Comparison of ENCODE assay signal across 8 cellular contexts in genomic region chr1:92298573-92299476, GRCh38. TPM values are rescaled to one million over a fixed set of nuclear protein-coding genes. Genes with fewer than 3 reads are reported as not detected.
DNase-seq lines count a peak whose midpoint lies in the region; ATAC-seq and TF ChIP-seq lines count a peak whose summit lies in the region.

GLMN (minus strand) TSS chr1:92298987; CDS start chr1:92297999, 988 bp downstream.
RPAP2 (plus strand) TSS chr1:92299059; CDS start chr1:92299074, 15 bp downstream.

- TF ChIP-seq CTCF in GM13976 (IDR thresholded peaks at IDR 0.05; ENCODE audit: borderline replicate concordance, control extremely low read depth, extremely low read depth, insufficient read depth, missing control alignments) (no peak), uterus (IDR thresholded peaks at IDR 0.05) (peak in 2 of 4 experiments; percentile 5 to 8)

- H3K9me3 ChIP-seq in uterus, result no peaks in the 10 kb centered on the region

- peak within 1 kb of the TSS; percentile 80 to 83 for H3K4me3 ChIP-seq in uterus

- TF ChIP-seq POLR2A in uterus (IDR thresholded peaks at IDR 0.05), result peak; percentile 77 to 86

- DNase-seq in GM13976 (ENCODE audit: low spot score), result peak; percentile 92
- DNase-seq in NCI-H128 (lab: John Stamatoyannopoulos, UW; ENCODE audit: unreplicated experiment), result peak; percentile 73
- peak; percentile 63 for DNase-seq in amniotic stem cell (lab: John Stamatoyannopoulos, UW)
- DNase-seq in left ventricle myocardium superior, result peak; percentile 90
- peak; percentile 56 for DNase-seq in pulmonary artery endothelial cell (ENCODE audit: low read depth, low spot score)
- DNase-seq in uterus, result peak; percentile 70 to 79

- in situ Hi-C loops in GM13976 (cut with MboI; ENCODE audit: low sequenced_read_pairs, unreplicated experiment), result loop anchor here (25.0 kb wide), 1 partner anchor 787 kb away; the partner anchor contains the start of gene CDC7

- H3K36me3 ChIP-seq in uterus, result no peaks in the 10 kb centered on the region

- peak within 1 kb of the TSS; percentile 92 to 94 for H3K27ac ChIP-seq in uterus

- intact Hi-C loops in T-helper 1 cell treated with Interleukin-12 subunit alpha and Interleukin-12 subunit beta and Interleukin-4 antibody, amounts not matched to agents 30 ng/mL and 1 ng/mL, for 36 hours (cut with micrococcal nuclease), result loop anchor here (1.0 to 10.0 kb wide), 14 partner anchors 17 to 1281 kb away; partner anchors contain the start of genes BTBD8, CDC7, RPL5 and TGFBR3
- intact Hi-C loops in left ventricle myocardium superior (cut with micrococcal nuclease), result no loop called here
- intact Hi-C loops in uterus (cut with DNase I; ENCODE audit: low total_unique reads), result no loop called here

- H3K27me3 ChIP-seq in uterus, result no peaks in the 10 kb centered on the region

- H3K4me1 ChIP-seq in uterus, result no peaks in the 10 kb centered on the region

- ATAC-seq in HG02763 (IDR thresholded peaks at IDR 0.05; ENCODE audit: unreplicated experiment) (peak; percentile 98), left ventricle myocardium superior (peak; percentile 100)

RNA-seq across cellular contexts. Expression of gene GLMN, which starts in this region (rescaled TPM):
- total RNA-seq in T-helper 1 cell treated with Interleukin-12 subunit alpha and Interleukin-12 subunit beta and Interleukin-4 antibody, amounts not matched to agents 30 ng/mL and 1 ng/mL, for 36 hours, result 26.3 and 28.9 TPM in 2 replicates
- total RNA-seq in left ventricle myocardium superior (6.3 TPM), pulmonary artery endothelial cell (8.4 and 10.1 TPM in 2 replicates), uterus (10 to 100 TPM in 3 of 4 donors, 1 to 10 TPM in 1; 2.0 to 24.6 (median 13.4) TPM)

RNA-seq across cellular contexts. Expression of gene RPAP2, which starts in this region (rescaled TPM):
- 38.4 and 40.3 TPM in 2 replicates for total RNA-seq in T-helper 1 cell treated with Interleukin-12 subunit alpha and Interleukin-12 subunit beta and Interleukin-4 antibody, amounts not matched to agents 30 ng/mL and 1 ng/mL, for 36 hours
- 23.6 TPM for total RNA-seq in left ventricle myocardium superior
- 14.8 and 17.1 TPM in 2 replicates for total RNA-seq in pulmonary artery endothelial cell
- total RNA-seq in uterus, result 100 to 1,000 TPM in 1 of 4 donors, 10 to 100 TPM in 2, 1 to 10 TPM in 1; 7.6 to 131 (median 54.9) TPM

Comparison
In these comparisons a context has a peak if more than half of its experiments do, and no peak if none do; other contexts are left out.
1. Peak in every context shown above with its lines: DNase-seq, ATAC-seq, H3K4me3 ChIP-seq and H3K27ac ChIP-seq.